ENCODE assay signal across 16 cellular contexts in genomic region chr7:19560111-19560883, GRCh38.
DNase-seq lines count a peak whose midpoint lies in the region; ATAC-seq and TF ChIP-seq lines count a peak whose summit lies in the region.
"Had no signal": no experiment of that assay in that cellular context is flagged by ENCODE, and none has a peak within 500 bp of the region (broad histone marks: within the 10 kb centered on the region; RNA-seq: fewer than 3 reads in every experiment).

No MANE protein-coding gene starts in this region.

- H3K27ac ChIP-seq in RWPE1 (no peak overlapping the region), upper lobe of right lung (no peak overlapping the region)
- H3K27ac ChIP-seq: neutrophil had no signal

- no peaks in the 10 kb centered on the region for H3K36me3 ChIP-seq in skeletal muscle satellite cell (ENCODE audit: insufficient read depth, low read length)
- no peaks in the 10 kb centered on the region for H3K36me3 ChIP-seq in upper lobe of right lung
- H3K36me3 ChIP-seq: neutrophil had no signal

- H3K9me3 ChIP-seq in skeletal muscle satellite cell (replicated peaks; ENCODE audit: low read length) (no peaks in the 10 kb centered on the region), upper lobe of right lung (no peaks in the 10 kb centered on the region)
- H3K9me3 ChIP-seq: neutrophil had no signal

- POLR2A ChIA-PET in RWPE1 (lab: Yijun Ruan, JAX; ENCODE audit: low non-redundant PET): no interaction called here

- peak overlapping the region; percentile 83 for H3K9ac ChIP-seq in skeletal muscle satellite cell (ENCODE audit: low read depth, low read length)

- TF ChIP-seq CTCF in RWPE1 (conservative IDR thresholded peaks at IDR 0.05; ENCODE audit: low read depth) (no peak), fibroblast of pulmonary artery (IDR thresholded peaks at IDR 0.05; ENCODE audit: low read length, missing control alignments) (no peak), upper lobe of right lung (IDR thresholded peaks at IDR 0.05) (no peak)

- H3K4me2 ChIP-seq in skeletal muscle satellite cell (ENCODE audit: low read length): peak overlapping the region; percentile 61

- intact Hi-C loops in upper lobe of right lung (cut with DNase I): no loop called here

- ATAC-seq in upper lobe of right lung: no peak
- ATAC-seq in GM18517 (IDR thresholded peaks at IDR 0.05; ENCODE audit: unreplicated experiment): no peak
- ATAC-seq: stimulated activated naive B cell treated with anti-CD40 and anti-IgM and Interleukin-4, amounts not matched to agents 10 μg/mL and 1 μg/mL and 100 μg/mL, for 72 hours; T-helper 17 cell had no signal

- CTCF ChIA-PET in RWPE1 (lab: Yijun Ruan, JAX): no interaction called here

- no peak overlapping the region for H3K4me3 ChIP-seq in fibroblast of pulmonary artery (replicated peaks; ENCODE audit: low read depth, low read length)
- peak overlapping the region; percentile 6 for H3K4me3 ChIP-seq in skeletal muscle satellite cell (ENCODE audit: low read length)
- H3K4me3 ChIP-seq in upper lobe of right lung: no peak overlapping the region

- H3K27me3 ChIP-seq in skeletal muscle satellite cell (ENCODE audit: control insufficient read depth, insufficient read depth, low read length) (no peaks in the 10 kb centered on the region), upper lobe of right lung (no peaks in the 10 kb centered on the region)
- H3K27me3 ChIP-seq: neutrophil had no signal

- H3K4me1 ChIP-seq in skeletal muscle satellite cell (ENCODE audit: control insufficient read depth, insufficient read depth, low read length) (peaks cover 49% of the 10 kb centered on the region), upper lobe of right lung (no peaks in the 10 kb centered on the region)

- DNase-seq in GM04503 (ENCODE audit: low read depth) (peak; percentile 45), RWPE1 (ENCODE audit: low spot score) (peak; percentile 30), fibroblast of pulmonary artery (ENCODE audit: low read depth) (peak; percentile 66), upper lobe of right lung (no peak), T-helper 9 cell (no peak)
- no peak for DNase-seq in stimulated activated CD4-positive, alpha-beta T cell treated with anti-CD3 and anti-CD28 coated beads, Interleukin-4, amount 100 ng/mL, for 24 hours
- DNase-seq: activated CD4-positive, alpha-beta T cell treated with anti-CD3 and anti-CD28 coated beads, Interleukin-2, amount 50 U/mL, for 4 hours; CD4-positive, alpha-beta memory T cell; NCI-H1105 treated with DMSO at 0.1 percent for 48 hours; NK-92 treated with Interleukin-12 subunit alpha and Interleukin-12 subunit beta, amount 100 ng/mL, for 24 hours; stimulated activated CD4-positive, alpha-beta T cell treated with anti-CD3 and anti-CD28 coated beads, Interleukin-1b, Interleukin-23, amount 100 ng/mL, for 48 hours; stimulated activated naive B cell treated with anti-CD40 and anti-IgM and Interleukin-4, amounts not matched to agents 10 μg/mL and 1 μg/mL and 100 μg/mL, for 72 hours; T-helper 17 cell had no signal

Comparison
In these comparisons a context has a peak if more than half of its experiments do, and no peak if none do; other contexts are left out.
1. DNase-seq: peak in GM04503 (single experiment), RWPE1 (single experiment) and fibroblast of pulmonary artery (single experiment); none in upper lobe of right lung (single experiment), stimulated activated CD4-positive, alpha-beta T cell treated with anti-CD3 and anti-CD28 coated beads, Interleukin-4, amount 100 ng/mL, for 24 hours (single experiment) and T-helper 9 cell (single experiment).